In the genomic region with DNA sequence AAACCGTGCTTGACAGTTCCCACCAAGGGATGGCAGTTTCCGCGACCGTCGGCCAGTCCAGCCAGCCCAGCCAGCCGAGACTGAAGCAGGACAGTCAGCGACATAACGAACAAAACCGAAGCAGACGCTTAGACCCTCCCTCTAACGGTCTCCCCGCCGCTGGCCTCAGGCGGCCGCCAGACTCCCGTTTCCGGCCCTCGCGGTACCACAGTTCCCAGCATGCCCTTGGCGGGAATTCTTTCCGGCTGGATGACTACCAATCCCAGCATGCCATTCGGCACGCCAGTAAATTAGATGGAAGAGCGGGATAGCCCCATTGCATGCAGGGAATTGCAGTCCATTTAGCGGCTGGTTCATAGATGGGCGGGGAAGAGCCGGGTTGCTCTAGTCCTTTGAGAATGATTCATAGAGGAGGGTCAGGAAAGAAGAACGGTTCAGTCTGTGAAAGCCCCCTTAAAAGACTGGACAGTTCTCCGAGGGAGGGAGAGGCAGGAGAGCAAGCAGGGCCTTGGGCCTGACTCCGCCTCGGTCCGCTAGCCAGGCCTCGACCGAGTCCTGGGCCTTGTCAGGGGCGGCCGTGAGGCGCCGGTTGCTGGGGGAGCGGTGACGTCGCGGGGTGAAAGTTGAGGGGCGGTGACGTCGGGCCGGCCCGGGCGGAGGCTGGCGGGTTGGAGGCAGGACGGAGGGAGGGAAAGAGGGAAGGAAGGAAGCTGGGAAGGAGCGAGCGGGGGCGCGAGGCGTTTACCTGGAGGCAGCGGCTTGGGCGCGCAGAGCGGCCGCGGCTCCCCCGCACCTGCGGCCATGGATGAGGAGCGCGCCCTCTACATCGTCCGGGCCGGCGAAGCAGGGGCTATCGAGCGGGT, we compare ENCODE assay signal across 1 cellular context.
TF ChIP-seq lines count a peak whose summit lies in the region.

A gene with protein sequence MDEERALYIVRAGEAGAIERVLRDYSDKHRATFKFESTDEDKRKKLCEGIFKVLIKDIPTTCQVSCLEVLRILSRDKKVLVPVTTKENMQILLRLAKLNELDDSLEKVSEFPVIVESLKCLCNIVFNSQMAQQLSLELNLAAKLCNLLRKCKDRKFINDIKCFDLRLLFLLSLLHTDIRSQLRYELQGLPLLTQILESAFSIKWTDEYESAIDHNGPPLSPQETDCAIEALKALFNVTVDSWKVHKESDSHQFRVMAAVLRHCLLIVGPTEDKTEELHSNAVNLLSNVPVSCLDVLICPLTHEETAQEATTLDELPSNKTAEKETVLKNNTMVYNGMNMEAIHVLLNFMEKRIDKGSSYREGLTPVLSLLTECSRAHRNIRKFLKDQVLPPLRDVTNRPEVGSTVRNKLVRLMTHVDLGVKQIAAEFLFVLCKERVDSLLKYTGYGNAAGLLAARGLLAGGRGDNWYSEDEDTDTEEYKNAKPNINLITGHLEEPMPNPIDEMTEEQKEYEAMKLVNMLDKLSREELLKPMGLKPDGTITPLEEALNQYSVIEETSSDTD (plus strand): TSS at position 738 of the 863 bp plus-strand sequence. CDS start 64 bp downstream, at position 802.

TF ChIP-seq in SK-N-SH, 30 proteins besides CTCF, POLR2A, EP300 and RAD21 (continued from another document):
- no peak; the same call in 1 of the 2 replicates for TF ChIP-seq NFIC (IDR thresholded peaks at IDR 0.05; ENCODE audit: borderline replicate concordance)
- TF ChIP-seq, protein P1, sequence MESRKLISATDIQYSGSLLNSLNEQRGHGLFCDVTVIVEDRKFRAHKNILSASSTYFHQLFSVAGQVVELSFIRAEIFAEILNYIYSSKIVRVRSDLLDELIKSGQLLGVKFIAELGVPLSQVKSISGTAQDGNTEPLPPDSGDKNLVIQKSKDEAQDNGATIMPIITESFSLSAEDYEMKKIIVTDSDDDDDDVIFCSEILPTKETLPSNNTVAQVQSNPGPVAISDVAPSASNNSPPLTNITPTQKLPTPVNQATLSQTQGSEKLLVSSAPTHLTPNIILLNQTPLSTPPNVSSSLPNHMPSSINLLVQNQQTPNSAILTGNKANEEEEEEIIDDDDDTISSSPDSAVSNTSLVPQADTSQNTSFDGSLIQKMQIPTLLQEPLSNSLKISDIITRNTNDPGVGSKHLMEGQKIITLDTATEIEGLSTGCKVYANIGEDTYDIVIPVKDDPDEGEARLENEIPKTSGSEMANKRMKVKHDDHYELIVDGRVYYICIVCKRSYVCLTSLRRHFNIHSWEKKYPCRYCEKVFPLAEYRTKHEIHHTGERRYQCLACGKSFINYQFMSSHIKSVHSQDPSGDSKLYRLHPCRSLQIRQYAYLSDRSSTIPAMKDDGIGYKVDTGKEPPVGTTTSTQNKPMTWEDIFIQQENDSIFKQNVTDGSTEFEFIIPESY (IDR thresholded peaks at IDR 0.05; ENCODE audit: borderline replicate concordance, low read depth), result peak; percentile 93
- TF ChIP-seq, protein P2, sequence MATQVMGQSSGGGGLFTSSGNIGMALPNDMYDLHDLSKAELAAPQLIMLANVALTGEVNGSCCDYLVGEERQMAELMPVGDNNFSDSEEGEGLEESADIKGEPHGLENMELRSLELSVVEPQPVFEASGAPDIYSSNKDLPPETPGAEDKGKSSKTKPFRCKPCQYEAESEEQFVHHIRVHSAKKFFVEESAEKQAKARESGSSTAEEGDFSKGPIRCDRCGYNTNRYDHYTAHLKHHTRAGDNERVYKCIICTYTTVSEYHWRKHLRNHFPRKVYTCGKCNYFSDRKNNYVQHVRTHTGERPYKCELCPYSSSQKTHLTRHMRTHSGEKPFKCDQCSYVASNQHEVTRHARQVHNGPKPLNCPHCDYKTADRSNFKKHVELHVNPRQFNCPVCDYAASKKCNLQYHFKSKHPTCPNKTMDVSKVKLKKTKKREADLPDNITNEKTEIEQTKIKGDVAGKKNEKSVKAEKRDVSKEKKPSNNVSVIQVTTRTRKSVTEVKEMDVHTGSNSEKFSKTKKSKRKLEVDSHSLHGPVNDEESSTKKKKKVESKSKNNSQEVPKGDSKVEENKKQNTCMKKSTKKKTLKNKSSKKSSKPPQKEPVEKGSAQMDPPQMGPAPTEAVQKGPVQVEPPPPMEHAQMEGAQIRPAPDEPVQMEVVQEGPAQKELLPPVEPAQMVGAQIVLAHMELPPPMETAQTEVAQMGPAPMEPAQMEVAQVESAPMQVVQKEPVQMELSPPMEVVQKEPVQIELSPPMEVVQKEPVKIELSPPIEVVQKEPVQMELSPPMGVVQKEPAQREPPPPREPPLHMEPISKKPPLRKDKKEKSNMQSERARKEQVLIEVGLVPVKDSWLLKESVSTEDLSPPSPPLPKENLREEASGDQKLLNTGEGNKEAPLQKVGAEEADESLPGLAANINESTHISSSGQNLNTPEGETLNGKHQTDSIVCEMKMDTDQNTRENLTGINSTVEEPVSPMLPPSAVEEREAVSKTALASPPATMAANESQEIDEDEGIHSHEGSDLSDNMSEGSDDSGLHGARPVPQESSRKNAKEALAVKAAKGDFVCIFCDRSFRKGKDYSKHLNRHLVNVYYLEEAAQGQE (IDR thresholded peaks at IDR 0.05; ENCODE audit: low read depth, low read length), result peak; percentile 56; the same call in 1 of the 2 replicates
- peak; percentile 93 for TF ChIP-seq ELF1 (IDR thresholded peaks at IDR 0.05)
- TF ChIP-seq, protein P3, sequence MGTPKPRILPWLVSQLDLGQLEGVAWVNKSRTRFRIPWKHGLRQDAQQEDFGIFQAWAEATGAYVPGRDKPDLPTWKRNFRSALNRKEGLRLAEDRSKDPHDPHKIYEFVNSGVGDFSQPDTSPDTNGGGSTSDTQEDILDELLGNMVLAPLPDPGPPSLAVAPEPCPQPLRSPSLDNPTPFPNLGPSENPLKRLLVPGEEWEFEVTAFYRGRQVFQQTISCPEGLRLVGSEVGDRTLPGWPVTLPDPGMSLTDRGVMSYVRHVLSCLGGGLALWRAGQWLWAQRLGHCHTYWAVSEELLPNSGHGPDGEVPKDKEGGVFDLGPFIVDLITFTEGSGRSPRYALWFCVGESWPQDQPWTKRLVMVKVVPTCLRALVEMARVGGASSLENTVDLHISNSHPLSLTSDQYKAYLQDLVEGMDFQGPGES (IDR thresholded peaks at IDR 0.05; ENCODE audit: low read depth, low read length), result no peak
- TF ChIP-seq FOXM1 (IDR thresholded peaks at IDR 0.05; ENCODE audit: low read depth), result no peak
- TF ChIP-seq RFX5 (IDR thresholded peaks at IDR 0.05; ENCODE audit: low read length), result no peak
- TF ChIP-seq TEAD4 (IDR thresholded peaks at IDR 0.05; ENCODE audit: borderline replicate concordance, insufficient read depth), result 0 out of 2 replicates have a peak, but pooled peaks have one; percentile 15
- no peak for TF ChIP-seq NRF1 (IDR thresholded peaks at IDR 0.05; ENCODE audit: low read depth, low read length)
- TF ChIP-seq JUND (IDR thresholded peaks at IDR 0.05), result no peak
- peak; percentile 5; the same call in 1 of the 2 replicates for TF ChIP-seq TCF12 (IDR thresholded peaks at IDR 0.05)
- TF ChIP-seq, protein P4, sequence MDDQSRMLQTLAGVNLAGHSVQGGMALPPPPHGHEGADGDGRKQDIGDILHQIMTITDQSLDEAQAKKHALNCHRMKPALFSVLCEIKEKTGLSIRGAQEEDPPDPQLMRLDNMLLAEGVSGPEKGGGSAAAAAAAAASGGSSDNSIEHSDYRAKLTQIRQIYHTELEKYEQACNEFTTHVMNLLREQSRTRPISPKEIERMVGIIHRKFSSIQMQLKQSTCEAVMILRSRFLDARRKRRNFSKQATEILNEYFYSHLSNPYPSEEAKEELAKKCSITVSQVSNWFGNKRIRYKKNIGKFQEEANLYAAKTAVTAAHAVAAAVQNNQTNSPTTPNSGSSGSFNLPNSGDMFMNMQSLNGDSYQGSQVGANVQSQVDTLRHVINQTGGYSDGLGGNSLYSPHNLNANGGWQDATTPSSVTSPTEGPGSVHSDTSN (IDR thresholded peaks at IDR 0.05), result peak; percentile 32
- no peak for TF ChIP-seq RCOR1 (IDR thresholded peaks at IDR 0.05; ENCODE audit: low read length)
- TF ChIP-seq SIN3A (IDR thresholded peaks at IDR 0.05; ENCODE audit: borderline replicate concordance, low read depth, low read length), result peak; percentile 77; the same call in 1 of the 2 replicates
- peak; percentile 27 for TF ChIP-seq MXI1 (IDR thresholded peaks at IDR 0.05; ENCODE audit: low read depth, low read length)
- peak; percentile 81 for TF ChIP-seq GABPA (IDR thresholded peaks at IDR 0.05; ENCODE audit: low read depth)
- peak; percentile 67; the same call in 1 of the 2 replicates for TF ChIP-seq YY1 (IDR thresholded peaks at IDR 0.05; ENCODE audit: low read depth)
